Comparison of ENCODE assay signal across 16 cellular contexts in the genomic region with DNA sequence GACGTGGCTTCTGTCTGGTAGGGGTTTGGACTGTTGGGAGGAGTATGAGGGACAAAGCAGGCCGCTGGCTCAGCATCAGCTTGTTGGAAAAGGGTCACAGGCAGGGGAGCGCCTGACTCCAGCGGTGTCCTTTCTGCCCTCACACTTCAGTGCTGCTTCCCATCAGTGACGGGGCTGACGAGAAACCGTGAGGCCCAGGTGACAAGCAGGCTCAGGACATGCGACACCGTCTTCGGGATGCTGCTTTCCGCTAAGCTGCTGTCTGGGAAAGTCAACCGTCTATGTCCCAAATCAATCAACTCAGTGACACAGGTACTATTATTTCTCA.
DNase-seq lines count a peak whose midpoint lies in the region; ATAC-seq and TF ChIP-seq lines count a peak whose summit lies in the region.
"Had no signal": no experiment of that assay in that cellular context is flagged by ENCODE, and none has a peak within 500 bp of the region (broad histone marks: within the 10 kb centered on the region; RNA-seq: fewer than 3 reads in every experiment).

No MANE protein-coding gene starts in this region.

- no peak overlapping the region for H2BK120ac ChIP-seq in neuronal stem cell (ENCODE audit: low read depth, low read length)

- no peak overlapping the region for H4K91ac ChIP-seq in neuronal stem cell (ENCODE audit: low read depth, low read length, poor library complexity)

- H3K4me3 ChIP-seq in right atrium auricular region (no peak overlapping the region), heart right ventricle (no peak overlapping the region), mammary epithelial cell (replicated peaks in 1 of 3; ENCODE audit: insufficient read depth in 1 of 3, low read depth in 2 of 3, low read length in 3 of 3) (no peak overlapping the region), neuronal stem cell (ENCODE audit: low read length in 2 of 2) (no peak overlapping the region), coronary artery (no peak overlapping the region)

- CTCF ChIA-PET in mammary epithelial cell (lab: Charles Lee; ENCODE audit: low non-redundant PET), result no interaction called here

- no peak overlapping the region for H3K18ac ChIP-seq in neuronal stem cell (ENCODE audit: low read length)

- H3K36me3 ChIP-seq in right atrium auricular region, result peaks cover 30% of the 10 kb centered on the region
- peaks cover 0 to 85% (median 37%) of the 10 kb centered on the region in 9 donors for H3K36me3 ChIP-seq in heart right ventricle
- peaks cover 1% of the 10 kb centered on the region for H3K36me3 ChIP-seq in mammary epithelial cell (ENCODE audit: insufficient read depth, low read length)
- H3K36me3 ChIP-seq in neuronal stem cell (replicated peaks in 1 of 2; ENCODE audit: control insufficient read depth in 2 of 2, insufficient read depth in 2 of 2, low read length in 2 of 2), result peaks cover 3 to 22% of the 10 kb centered on the region in 2 donors
- H3K36me3 ChIP-seq: BE2C had no signal

- H2AK5ac ChIP-seq in neuronal stem cell (ENCODE audit: low read depth, low read length), result no peak overlapping the region

- intact Hi-C loops in heart right ventricle (cut with DNase I), result no loop called here
- intact Hi-C loops in mammary epithelial cell (cut with micrococcal nuclease), result no loop called here

- H3K23ac ChIP-seq in neuronal stem cell (ENCODE audit: low read depth, low read length, poor library complexity), result no peak overlapping the region

- no peak overlapping the region for H3K4ac ChIP-seq in neuronal stem cell (ENCODE audit: low read length)

- H3K4me1 ChIP-seq in right atrium auricular region, result no peaks in the 10 kb centered on the region
- peaks cover 0 to 8% (median 0%) of the 10 kb centered on the region in 9 donors for H3K4me1 ChIP-seq in heart right ventricle
- H3K4me1 ChIP-seq in mammary epithelial cell (ENCODE audit: insufficient read depth, low read length), result no peaks in the 10 kb centered on the region
- H3K4me1 ChIP-seq in neuronal stem cell (ENCODE audit: control insufficient read depth in 2 of 2, insufficient read depth in 1 of 2, low read depth in 1 of 2, low read length in 2 of 2), result no peaks in the 10 kb centered on the region

- H3K27ac ChIP-seq in right atrium auricular region (no peak overlapping the region), heart right ventricle (peak overlapping the region in 2 of 10 donors; percentile 58 to 80), mammary epithelial cell (ENCODE audit: insufficient read depth, low read depth, low read length) (no peak overlapping the region), neuronal stem cell (replicated peaks; ENCODE audit: low read length) (no peak overlapping the region), coronary artery (peak overlapping the region in 1 of 2 donors; percentile 70)

- peak overlapping the region; percentile 5 for H3K14ac ChIP-seq in neuronal stem cell (ENCODE audit: low read length)

- no peak overlapping the region for H3K4me2 ChIP-seq in mammary epithelial cell (ENCODE audit: insufficient read depth, low read depth, low read length)
- H3K4me2 ChIP-seq in neuronal stem cell (ENCODE audit: insufficient read depth, low read length, poor library complexity, severe bottlenecking), result no peak overlapping the region
- H3K4me2 ChIP-seq: SK-N-SH had no signal

- no peaks in the 10 kb centered on the region for H3K9me3 ChIP-seq in right atrium auricular region
- H3K9me3 ChIP-seq in heart right ventricle, result peaks cover 0 to 6% (median 0%) of the 10 kb centered on the region in 11 donors
- no peaks in the 10 kb centered on the region for H3K9me3 ChIP-seq in mammary epithelial cell (replicated peaks; ENCODE audit: insufficient read depth, low read length)
- H3K9me3 ChIP-seq in neuronal stem cell (replicated peaks in 1 of 2; ENCODE audit: control insufficient read depth in 2 of 2, insufficient read depth in 1 of 2, low read depth in 1 of 2, low read length in 2 of 2), result no peaks in the 10 kb centered on the region
- H3K9me3 ChIP-seq: BE2C, SK-N-SH had no signal

- TF ChIP-seq CTCF in right atrium auricular region (IDR thresholded peaks at IDR 0.05) (no peak), heart right ventricle (IDR thresholded peaks at IDR 0.05) (no peak), mammary epithelial cell (conservative IDR thresholded peaks at IDR 0.05 in 1 of 2, IDR thresholded peaks at IDR 0.05 in 1 of 2; ENCODE audit: extremely low read depth in 1 of 2, insufficient read depth in 1 of 2, low read depth in 1 of 2, low read length in 2 of 2) (no peak), coronary artery (IDR thresholded peaks at IDR 0.05) (no peak)

- WGBS in heart right ventricle, 2 donors, result 86 to 95% methylated on average over 12 of the region's 12 CpGs
- 97% methylated on average over 10 of the region's 12 CpGs for WGBS in mammary epithelial cell (ENCODE audit: low coverage, missing lambda C conversion rate)
- no CpG with 5 or more reads among the region's 12 CpGs for WGBS in neuronal stem cell (ENCODE audit: extremely low coverage in 2 of 2, insufficient read length in 2 of 2, insufficient replicate concordance in 1 of 2), 2 donors

- H2BK5ac ChIP-seq in neuronal stem cell (ENCODE audit: low read length), result no peak overlapping the region

- H4K20me1 ChIP-seq in mammary epithelial cell (ENCODE audit: insufficient read depth, low read length), result no peaks in the 10 kb centered on the region

- in situ Hi-C loops in mammary epithelial cell (cut with MboI; ENCODE audit: low sequenced_read_pairs in 2 of 2), result no loop called here

- H3K27me3 ChIP-seq in right atrium auricular region (no peaks in the 10 kb centered on the region), heart right ventricle (no peaks in the 10 kb centered on the region), mammary epithelial cell (ENCODE audit: insufficient read depth, low read length) (no peaks in the 10 kb centered on the region), neuronal stem cell (ENCODE audit: control insufficient read depth in 3 of 3, insufficient read depth in 3 of 3, low read depth in 1 of 3, low read length in 3 of 3) (no peaks in the 10 kb centered on the region)
- H3K27me3 ChIP-seq: BE2C had no signal

- ATAC-seq in heart right ventricle (no peak), GM19455 (IDR thresholded peaks at IDR 0.05; ENCODE audit: unreplicated experiment) (no peak), HG02623 (IDR thresholded peaks at IDR 0.05; ENCODE audit: unreplicated experiment) (no peak)

- H2AFZ ChIP-seq in mammary epithelial cell (ENCODE audit: low read depth, low read length), result no peak overlapping the region
- H2AFZ ChIP-seq in neuronal stem cell (ENCODE audit: low read length), result no peak overlapping the region

- TSS peak; percentile 6 for BruUV-seq in mammary epithelial cell (replicated peaks; lab: Mats Ljungman, UMichigan)

- peaks cover 2% of the 10 kb centered on the region for H3K79me1 ChIP-seq in neuronal stem cell (ENCODE audit: low read depth, low read length)

- no peak overlapping the region for H3K9ac ChIP-seq in mammary epithelial cell (ENCODE audit: insufficient read depth, low read length)
- H3K9ac ChIP-seq in neuronal stem cell (ENCODE audit: low read depth, low read length, poor library complexity), result no peak overlapping the region
- H3K9ac ChIP-seq: SK-N-SH had no signal

- no peaks in the 10 kb centered on the region for H3K79me2 ChIP-seq in mammary epithelial cell (ENCODE audit: insufficient read depth, low read length)

- no peak overlapping the region for H2BK15ac ChIP-seq in neuronal stem cell (ENCODE audit: low read length)

- no peak overlapping the region for H4K8ac ChIP-seq in neuronal stem cell (ENCODE audit: low read depth, low read length)

- dilution Hi-C loops in mammary epithelial cell (cut with HindIII; ENCODE audit: low sequenced_read_pairs), result loop anchor here (5.0 kb wide), 1 partner anchor 44 kb away; no protein-coding TSS in a partner anchor

- no peak overlapping the region for H2BK12ac ChIP-seq in neuronal stem cell (ENCODE audit: low read length)

- DNase-seq in right atrium auricular region (ENCODE audit: low spot score) (peak; percentile 53), heart right ventricle (no peak), mammary epithelial cell (no peak), neuronal stem cell (ENCODE audit: low spot score) (no peak), NCI-H226 (no peak), coronary artery (ENCODE audit: low spot score) (no peak)
- DNase-seq: BE2C; Calu3; CD4-positive, alpha-beta T cell; HCEC 1CT; NCI-H187; NCI-H446; NCI-H82; SK-N-SH had no signal
